Comparison of ENCODE assay signal across 8 cellular contexts in genomic region chr1:11653616-11654570, GRCh38. TPM values are rescaled to one million over a fixed set of nuclear protein-coding genes. Genes with fewer than 3 reads are reported as not detected.
DNase-seq lines count a peak whose midpoint lies in the region; FAIRE-seq and TF ChIP-seq lines count a peak whose summit lies in the region.

TSS of gene FBXO2 (minus strand) at chr1:11654429. CDS start at chr1:11654340, 89 bp downstream.

- H3K4me3 Mint-ChIP-seq in Caco-2 (ENCODE audit: unreplicated experiment) (peak within 1 kb of the TSS; percentile 76), glutamatergic neuron (ENCODE audit: unreplicated experiment) (peak within 1 kb of the TSS; percentile 82)

- H3K36me3 ChIP-seq in Caco-2 (ENCODE audit: control insufficient read depth, insufficient read depth, low read length) (peaks cover 2% of the 10 kb centered on the region; the same call in 1 of the 2 replicates), parathyroid adenoma (ENCODE audit: control insufficient read depth, insufficient read depth, low read length) (no peaks in the 10 kb centered on the region)

- peaks cover 25% of the 10 kb centered on the region for H3K36me3 Mint-ChIP-seq in Caco-2 (ENCODE audit: insufficient read depth, unreplicated experiment)
- no peaks in the 10 kb centered on the region for H3K36me3 Mint-ChIP-seq in glutamatergic neuron (ENCODE audit: unreplicated experiment)

- no peaks in the 10 kb centered on the region for H3K79me2 ChIP-seq in parathyroid adenoma

- H3K9me3 ChIP-seq in Caco-2 (no peaks in the 10 kb centered on the region), parathyroid adenoma (ENCODE audit: control insufficient read depth, low read length) (no peaks in the 10 kb centered on the region)

- H3K27me3 ChIP-seq in Caco-2 (replicated peaks; ENCODE audit: control insufficient read depth, insufficient read depth, low read length) (no peaks in the 10 kb centered on the region), parathyroid adenoma (ENCODE audit: control insufficient read depth, insufficient read depth, low read length) (no peaks in the 10 kb centered on the region)

- H3K4me3 ChIP-seq in Caco-2 (ENCODE audit: low read depth, low read length) (peak within 1 kb of the TSS; percentile 91), HFF-Myc (replicated peaks; ENCODE audit: low read depth, low read length) (peak within 1 kb of the TSS; percentile 47), parathyroid adenoma (ENCODE audit: low read depth, low read length) (peak within 1 kb of the TSS; percentile 65)

- H3K4me2 ChIP-seq in parathyroid adenoma (ENCODE audit: low read length) = peak within 1 kb of the TSS; percentile 87

- H3K4me1 ChIP-seq in Caco-2 (peaks cover 8% of the 10 kb centered on the region), parathyroid adenoma (no peaks in the 10 kb centered on the region)

- H3K9me3 Mint-ChIP-seq in Caco-2 (ENCODE audit: unreplicated experiment) (no peaks in the 10 kb centered on the region), glutamatergic neuron (ENCODE audit: unreplicated experiment) (peaks cover 6% of the 10 kb centered on the region)

- DNase-seq in Caco-2 (peak in 1 of 2 experiments; percentile 70), HFF-Myc (ENCODE audit: extremely low read depth, low read depth) (no peak), activated T-helper 1 cell treated with Interleukin-2 at 50 U/mL for 16 hours (ENCODE audit: low read depth) (peak; percentile 7), glutamatergic neuron (peak; percentile 60), D721Med (ENCODE audit: insufficient read length, low spot score) (no peak), glomerular visceral epithelial cell (ENCODE audit: extremely low spot score) (no peak), kidney glomerular epithelial cell (lab: John Stamatoyannopoulos, UW) (no peak)

- H3K27ac ChIP-seq in parathyroid adenoma = peak within 1 kb of the TSS; percentile 62

- H3K9ac ChIP-seq in parathyroid adenoma = no peak within 1 kb of the TSS

- H3K27ac Mint-ChIP-seq in Caco-2 (ENCODE audit: unreplicated experiment) (peak within 1 kb of the TSS; percentile 82), glutamatergic neuron (ENCODE audit: unreplicated experiment) (peak within 1 kb of the TSS; percentile 28)

- BruUV-seq in Caco-2 (replicated peaks; lab: Mats Ljungman, UMichigan) = TSS peak; percentile 40

- no peaks in the 10 kb centered on the region for H3K27me3 Mint-ChIP-seq in Caco-2 (ENCODE audit: insufficient read depth, unreplicated experiment)
- H3K27me3 Mint-ChIP-seq in glutamatergic neuron (ENCODE audit: unreplicated experiment) = peaks cover 10% of the 10 kb centered on the region

- CTCF ChIA-PET in Caco-2 (lab: Charles Lee) = interaction anchor here (0.5 to 1.8 kb wide), 11 partner anchors 10 to 857 kb away, joined by 3 to 9 read pairs (median 3); partner anchors contain the start of genes AGTRAP and FBXO6

- TF ChIP-seq CTCF in Caco-2 (IDR thresholded peaks at IDR 0.05; ENCODE audit: insufficient read depth in 1 of 2, low read depth in 1 of 2, low read length in 1 of 2, severe bottlenecking in 1 of 2, unreplicated experiment in 1 of 2) (no peak), HFF-Myc (IDR thresholded peaks at IDR 0.05; ENCODE audit: low read depth, low read length, missing control alignments) (no peak), glutamatergic neuron (IDR thresholded peaks at IDR 0.05; ENCODE audit: partially characterized antibody, unreplicated experiment) (no peak), parathyroid adenoma (IDR thresholded peaks at IDR 0.05) (no peak), D721Med (IDR thresholded peaks at IDR 0.05; ENCODE audit: insufficient read depth, missing control alignments) (no peak)

- intact Hi-C loops in Caco-2 (cut with micrococcal nuclease; ENCODE audit: unreplicated experiment) = loop anchor here (1.0 to 5.0 kb wide), 2 partner anchors 63 to 338 kb away; no protein-coding TSS in a partner anchor

- POLR2A ChIA-PET in Caco-2 (lab: Charles Lee) = interaction anchor here (0.6 to 1.7 kb wide), 6 partner anchors 9 to 381 kb away, joined by 3 to 13 read pairs (median 4); no protein-coding TSS in a partner anchor

- H3K4me1 Mint-ChIP-seq in Caco-2 (ENCODE audit: low read depth, unreplicated experiment) (no peaks in the 10 kb centered on the region), glutamatergic neuron (ENCODE audit: low read depth, unreplicated experiment) (peaks cover 9% of the 10 kb centered on the region)

- FAIRE-seq in D721Med (lab: Jason Lieb, UNC) = no peak

- H2AFZ ChIP-seq in parathyroid adenoma = peak within 1 kb of the TSS; percentile 73

RNA-seq across cellular contexts. Expression of gene FBXO2, which starts in this region (rescaled TPM):
- total RNA-seq in Caco-2 (2022) (78.5 and 79.8 TPM in 2 replicates), glutamatergic neuron (ENCODE audit: unreplicated experiment) (22.2 TPM)

Comparison
In these comparisons a context has a peak if more than half of its experiments do, and no peak if none do; other contexts are left out.
1. DNase-seq: peak in activated T-helper 1 cell treated with Interleukin-2 at 50 U/mL for 16 hours (single experiment) and glutamatergic neuron (single experiment); none in HFF-Myc (single experiment), D721Med (single experiment), glomerular visceral epithelial cell (single experiment) and kidney glomerular epithelial cell (single experiment).
2. Peak in every context shown above with its lines, with median percentiles within 50 percentile points of each other: H3K4me3 ChIP-seq.